ENCODE assay signal across 17 cellular contexts in genomic region chrX:118541482-118541881, GRCh38.
"Had no signal": no experiment of that assay in that cellular context is flagged by ENCODE, and none has a peak within 500 bp of the region (broad histone marks: within the 10 kb centered on the region; RNA-seq: fewer than 3 reads in every experiment).

No MANE protein-coding gene starts in this region.

- H3K9me3 ChIP-seq: colonic mucosa, thyroid gland had no signal

- H3K27ac ChIP-seq: brain microvascular endothelial cell, colonic mucosa, thyroid gland had no signal

- H3K4me3 Mint-ChIP-seq: activated T-helper 1 cell treated with anti-CD3 and anti-CD28 coated beads, Interleukin-12 subunit alpha, Interleukin-12 subunit beta, Interleukin-2, Interleukin-4 antibody, amounts not matched to agents 30 ng/mL and 10 ng/mL and 1 ng/mL, durations not matched to agents 14 hours and 24 hours and 36 hours; neural crest cell had no signal

- FAIRE-seq: endometrium, frontal cortex had no signal

- H3K27ac Mint-ChIP-seq: activated T-helper 1 cell treated with anti-CD3 and anti-CD28 coated beads, Interleukin-12 subunit alpha, Interleukin-12 subunit beta, Interleukin-2, Interleukin-4 antibody, amounts not matched to agents 30 ng/mL and 10 ng/mL and 1 ng/mL, durations not matched to agents 14 hours and 24 hours and 36 hours had no signal

- H3K9me3 Mint-ChIP-seq: activated T-helper 1 cell treated with anti-CD3 and anti-CD28 coated beads, Interleukin-12 subunit alpha, Interleukin-12 subunit beta, Interleukin-2, Interleukin-4 antibody, amounts not matched to agents 30 ng/mL and 10 ng/mL and 1 ng/mL, durations not matched to agents 14 hours and 24 hours and 36 hours had no signal

- ATAC-seq: left lobe of liver had no signal

- H3K27me3 ChIP-seq: brain microvascular endothelial cell, colonic mucosa, thyroid gland had no signal

- DNase-seq: activated CD4-positive, alpha-beta T cell treated with anti-CD3 and anti-CD28 coated beads, Interleukin-2, amount 50 U/mL, for 48 hours; activated CD8-positive, alpha-beta memory T cell treated with anti-CD3 and anti-CD28 coated beads, Interleukin-2, amount 50 U/mL, for 4 hours; anterior cingulate cortex; brain microvascular endothelial cell; central memory CD4-positive, alpha-beta T cell; colonic mucosa; head of caudate nucleus; kidney; midbrain; stimulated activated CD8-positive, alpha-beta memory T cell treated with anti-CD3 and anti-CD28 coated beads, Interleukin-4, amount 100 ng/mL, for 48 hours; stimulated activated naive CD4-positive, alpha-beta T cell treated with Interleukin-2 at 50 U/mL for 16 hours; thyroid gland had no signal
